In the genomic region with DNA sequence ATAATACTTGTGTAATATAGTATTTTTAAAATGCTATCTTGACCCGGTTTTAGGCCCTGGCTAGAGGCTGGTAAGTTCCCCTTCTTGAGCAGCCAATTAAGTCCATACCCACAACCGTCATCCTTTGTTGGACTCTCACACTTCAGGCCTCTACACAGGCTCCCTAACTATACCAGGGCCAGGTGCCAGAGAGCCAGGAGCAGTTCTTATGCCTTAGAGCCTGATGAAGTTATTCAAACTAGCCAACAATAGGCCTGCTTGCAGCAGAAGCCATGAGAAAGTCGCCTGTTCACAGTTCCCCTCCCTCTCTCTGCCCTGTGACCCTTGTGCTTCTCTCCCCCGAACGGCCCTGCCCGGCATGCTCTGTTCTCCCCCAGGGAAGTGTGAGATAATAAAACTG, we compare ENCODE assay signal across 20 cellular contexts.
A peak's percentile ranks its signal among the peaks of the same experiment; 100 is the strongest.
DNase-seq lines count a peak whose midpoint lies in the region; TF ChIP-seq lines count a peak whose summit lies in the region.
"Had no signal": no experiment of that assay in that cellular context is flagged by ENCODE, and none has a peak within 500 bp of the region (broad histone marks: within the 10 kb centered on the region; RNA-seq: fewer than 3 reads in every experiment).

No MANE protein-coding gene starts in this region.

- H3K27me3 ChIP-seq in esophagus muscularis mucosa = no peaks in the 10 kb centered on the region
- no peaks in the 10 kb centered on the region for H3K27me3 ChIP-seq in mesenchymal stem cell (ENCODE audit: control insufficient read depth in 1 of 2, insufficient read depth in 1 of 2, low read length in 2 of 2)
- no peaks in the 10 kb centered on the region for H3K27me3 ChIP-seq in transverse colon
- H3K27me3 ChIP-seq: BLaER1 treated with 17β-estradiol and CSF1 and Interleukin-3, amounts not matched to agents 10 nM and 100 nM had no signal

- no peak overlapping the region for H2BK120ac ChIP-seq in mesenchymal stem cell (ENCODE audit: low read depth, low read length)

- H3K4me3 ChIP-seq in esophagus muscularis mucosa (no peak overlapping the region), mesenchymal stem cell (ENCODE audit: insufficient read depth in 1 of 2, low read depth in 1 of 2, low read length in 2 of 2) (no peak overlapping the region), transverse colon (no peak overlapping the region)
- H3K4me3 ChIP-seq: BLaER1 treated with 17β-estradiol and CSF1 and Interleukin-3, amounts not matched to agents 10 nM and 100 nM; GM23248; HAP-1 had no signal

- no peak overlapping the region for H2BK15ac ChIP-seq in mesenchymal stem cell (ENCODE audit: low read depth, poor library complexity, severe bottlenecking)

- no peaks in the 10 kb centered on the region for H3K9me3 Mint-ChIP-seq in type B pancreatic cell

- no peak overlapping the region for H2BK5ac ChIP-seq in mesenchymal stem cell (ENCODE audit: low read depth, low read length, poor library complexity, severe bottlenecking)

- no peaks in the 10 kb centered on the region for H3K36me3 Mint-ChIP-seq in type B pancreatic cell
- H3K36me3 Mint-ChIP-seq: CD4-positive, CD25-positive, alpha-beta regulatory T cell; CD8-positive, alpha-beta memory T cell had no signal

- no peak overlapping the region for H3K18ac ChIP-seq in mesenchymal stem cell (ENCODE audit: low read depth in 1 of 2, low read length in 2 of 2)

- H3K9me3 ChIP-seq in esophagus muscularis mucosa (no peaks in the 10 kb centered on the region), mesenchymal stem cell (ENCODE audit: control insufficient read depth, low read length) (no peaks in the 10 kb centered on the region), transverse colon (no peaks in the 10 kb centered on the region)
- H3K9me3 ChIP-seq: BLaER1 treated with 17β-estradiol and CSF1 and Interleukin-3, amounts not matched to agents 10 nM and 100 nM; HAP-1 had no signal

- no peak overlapping the region for H2BK12ac ChIP-seq in mesenchymal stem cell (ENCODE audit: low read length in 2 of 2)

- peaks cover under 1% of the 10 kb centered on the region for H3K27me3 Mint-ChIP-seq in type B pancreatic cell
- H3K27me3 Mint-ChIP-seq: CD4-positive, CD25-positive, alpha-beta regulatory T cell; CD8-positive, alpha-beta memory T cell had no signal

- H3K4me2 ChIP-seq in mesenchymal stem cell (ENCODE audit: low read length, poor library complexity, severe bottlenecking) = no peak overlapping the region
- H3K4me2 ChIP-seq: BLaER1 treated with 17β-estradiol and CSF1 and Interleukin-3, amounts not matched to agents 10 nM and 100 nM had no signal

- H3K23ac ChIP-seq in mesenchymal stem cell (ENCODE audit: low read length in 2 of 2) = no peak overlapping the region

- H3K4ac ChIP-seq in mesenchymal stem cell (ENCODE audit: low read depth in 1 of 2, low read length in 2 of 2) = no peak overlapping the region

- no peaks in the 10 kb centered on the region for H3K4me1 Mint-ChIP-seq in type B pancreatic cell (ENCODE audit: unreplicated experiment)
- H3K4me1 Mint-ChIP-seq: B cell; CD4-positive, CD25-positive, alpha-beta regulatory T cell; CD8-positive, alpha-beta memory T cell had no signal

- no peak for TF ChIP-seq CTCF in esophagus muscularis mucosa (IDR thresholded peaks at IDR 0.05)
- no peak for TF ChIP-seq CTCF in transverse colon (IDR thresholded peaks at IDR 0.05)
- no peak for TF ChIP-seq CTCF in type B pancreatic cell (conservative IDR thresholded peaks at IDR 0.05)
- no peak for TF ChIP-seq CTCF in GM13976 (IDR thresholded peaks at IDR 0.05; ENCODE audit: borderline replicate concordance, control extremely low read depth, extremely low read depth, insufficient read depth, missing control alignments)

- H3K27ac ChIP-seq in esophagus muscularis mucosa (replicated peaks in 1 of 4) (no peak overlapping the region), mesenchymal stem cell (ENCODE audit: low read length, poor library complexity, severe bottlenecking) (no peak overlapping the region), transverse colon (no peak overlapping the region)
- H3K27ac ChIP-seq: BLaER1 treated with 17β-estradiol and CSF1 and Interleukin-3, amounts not matched to agents 10 nM and 100 nM; GM23248 had no signal

- no peak overlapping the region for H4K91ac ChIP-seq in mesenchymal stem cell (ENCODE audit: low read length)

- H2AK5ac ChIP-seq in mesenchymal stem cell (ENCODE audit: low read length, severe bottlenecking) = no peak overlapping the region

- in situ Hi-C loops in transverse colon (cut with MboI; ENCODE audit: low pct_ligation_motif_present in 1 of 4, low pct_unique_long_range_greater_than_20kb in 1 of 4, low sequenced_read_pairs in 3 of 4) = no loop called here
- in situ Hi-C loops in GM13976 (cut with MboI; ENCODE audit: low sequenced_read_pairs, unreplicated experiment) = no loop called here

- WGBS in esophagus muscularis mucosa = 70% methylated on average over 6 of the region's 6 CpGs
- 59% methylated on average over 3 of the region's 6 CpGs for WGBS in mesenchymal stem cell
- 59 to 80% methylated on average over 1 to 6 of the region's 6 CpGs for WGBS in transverse colon (ENCODE audit: low coverage in 1 of 2), 2 donors

- no peaks in the 10 kb centered on the region for H3K4me1 ChIP-seq in esophagus muscularis mucosa
- H3K4me1 ChIP-seq in mesenchymal stem cell (ENCODE audit: control insufficient read depth, insufficient read depth, low read depth, low read length) = no peaks in the 10 kb centered on the region
- H3K4me1 ChIP-seq in transverse colon = peaks cover 0 to 12% (median 0%) of the 10 kb centered on the region in 4 donors
- H3K4me1 ChIP-seq: BLaER1 treated with 17β-estradiol and CSF1 and Interleukin-3, amounts not matched to agents 10 nM and 100 nM; HAP-1 had no signal

- H3K4me3 Mint-ChIP-seq in type B pancreatic cell = no peak overlapping the region
- H3K4me3 Mint-ChIP-seq: B cell; CD4-positive, CD25-positive, alpha-beta regulatory T cell; CD8-positive, alpha-beta memory T cell had no signal

- H3K79me1 ChIP-seq in mesenchymal stem cell (replicated peaks; ENCODE audit: low read length, poor library complexity, severe bottlenecking) = no peaks in the 10 kb centered on the region

- no peak overlapping the region for H3K9ac ChIP-seq in mesenchymal stem cell (ENCODE audit: low read length)
- H3K9ac ChIP-seq: BLaER1 treated with 17β-estradiol and CSF1 and Interleukin-3, amounts not matched to agents 10 nM and 100 nM; GM23248 had no signal

- H3K27ac Mint-ChIP-seq in type B pancreatic cell = no peak overlapping the region
- H3K27ac Mint-ChIP-seq: B cell; CD4-positive, CD25-positive, alpha-beta regulatory T cell; CD8-positive, alpha-beta memory T cell had no signal

- H3K36me3 ChIP-seq in esophagus muscularis mucosa (no peaks in the 10 kb centered on the region), mesenchymal stem cell (ENCODE audit: control insufficient read depth in 1 of 2, insufficient read depth in 2 of 2, low read depth in 1 of 2, low read length in 2 of 2) (no peaks in the 10 kb centered on the region), transverse colon (no peaks in the 10 kb centered on the region)
- H3K36me3 ChIP-seq: BLaER1 treated with 17β-estradiol and CSF1 and Interleukin-3, amounts not matched to agents 10 nM and 100 nM; HAP-1 had no signal

- H4K8ac ChIP-seq in mesenchymal stem cell (ENCODE audit: low read length) = no peak overlapping the region

- TF ChIP-seq POLR2A in esophagus muscularis mucosa (IDR thresholded peaks at IDR 0.05; ENCODE audit: low read depth) (no peak), transverse colon (IDR thresholded peaks at IDR 0.05) (no peak)

- peak overlapping the region; percentile 14 for H2AFZ ChIP-seq in mesenchymal stem cell (ENCODE audit: low read depth, low read length)
- H2AFZ ChIP-seq: GM23248 had no signal

- peak; percentile 18 for DNase-seq in NCI-H1105 treated with DMSO at 0.1 percent for 48 hours (lab: John Stamatoyannopoulos, UW)
- DNase-seq in NCI-H1105 (lab: John Stamatoyannopoulos, UW) = no peak
- DNase-seq in esophagus muscularis mucosa (ENCODE audit: extremely low spot score) = peak; percentile 86
- DNase-seq in mesenchymal stem cell = no peak
- DNase-seq in transverse colon = peak; percentile 8
- DNase-seq in dedifferentiated amniotic fluid mesenchymal stem cell (ENCODE audit: extremely low spot score) = no peak
- no peak for DNase-seq in type B pancreatic cell (ENCODE audit: extremely low spot score, unreplicated experiment)
- no peak for DNase-seq in GM13976 (ENCODE audit: low spot score)
- DNase-seq: 8988T; CD4-positive, CD25-positive, alpha-beta regulatory T cell; CD8-positive, alpha-beta memory T cell; COR-L47; DMS 273 treated with DMSO at 0.1 percent for 48 hours; DMS53; DND-41; EL; GM23248 had no signal

- intact Hi-C loops in esophagus muscularis mucosa (cut with DNase I) (no loop called here), transverse colon (cut with DNase I; ENCODE audit: low total_unique reads) (no loop called here)

- no peak overlapping the region for H3K14ac ChIP-seq in mesenchymal stem cell (ENCODE audit: low read length in 2 of 2)

- TF ChIP-seq EP300 in esophagus muscularis mucosa (IDR thresholded peaks at IDR 0.05) = no peak
- TF ChIP-seq EP300 in transverse colon (IDR thresholded peaks at IDR 0.05; ENCODE audit: low read depth) = no peak

Comparison
In these comparisons a context has a peak if more than half of its experiments do, and no peak if none do; other contexts are left out.
1. DNase-seq: peak in NCI-H1105 treated with DMSO at 0.1 percent for 48 hours (single experiment), esophagus muscularis mucosa (single experiment) and transverse colon (single experiment); none in NCI-H1105 (single experiment), mesenchymal stem cell (single experiment), dedifferentiated amniotic fluid mesenchymal stem cell (single experiment), type B pancreatic cell (single experiment) and GM13976 (single experiment).